ENCODE assay signal across 10 cellular contexts in genomic region chr11:19979519-19979845, GRCh38.
DNase-seq lines count a peak whose midpoint lies in the region; ATAC-seq and TF ChIP-seq lines count a peak whose summit lies in the region.
"Had no signal": no experiment of that assay in that cellular context is flagged by ENCODE, and none has a peak within 500 bp of the region (broad histone marks: within the 10 kb centered on the region; RNA-seq: fewer than 3 reads in every experiment).

No MANE protein-coding gene starts in this region.

- peaks cover 8% of the 10 kb centered on the region for H3K36me3 ChIP-seq in thoracic aorta

- peaks cover 28% of the 10 kb centered on the region for H3K4me1 Mint-ChIP-seq in activated B cell treated with CpG ODN at 0.5 μM for 24 hours

- peak overlapping the region; percentile 77 for H3K27ac Mint-ChIP-seq in activated B cell treated with CpG ODN at 0.5 μM for 24 hours

- H3K4me3 ChIP-seq in thoracic aorta, result no peak overlapping the region

- CTCF ChIA-PET in activated B cell treated with CpG ODN at 0.5 μM for 24 hours (lab: Charles Lee), result interaction anchor here (0.7 kb wide), 1 partner anchor 29 kb away, joined by 3 read pairs; no protein-coding TSS in a partner anchor

- POLR2A ChIA-PET in activated B cell treated with CpG ODN at 0.5 μM for 24 hours (lab: Charles Lee), result interaction anchor here (0.6 to 1.1 kb wide), 2 partner anchors 10 to 11 kb away, joined by 3 read pairs; no protein-coding TSS in a partner anchor

- TF ChIP-seq CTCF in activated B cell treated with CpG ODN at 0.5 μM for 24 hours (IDR thresholded peaks at IDR 0.05) (no peak), thoracic aorta (IDR thresholded peaks at IDR 0.05) (no peak)

- peaks cover 47% of the 10 kb centered on the region for H3K27me3 Mint-ChIP-seq in activated B cell treated with CpG ODN at 0.5 μM for 24 hours

- H3K9me3 Mint-ChIP-seq in activated B cell treated with CpG ODN at 0.5 μM for 24 hours, result no peaks in the 10 kb centered on the region

- peak overlapping the region; percentile 50 for H3K4me3 Mint-ChIP-seq in activated B cell treated with CpG ODN at 0.5 μM for 24 hours

- no peaks in the 10 kb centered on the region for H3K9me3 ChIP-seq in thoracic aorta

- H3K27me3 ChIP-seq in thoracic aorta (replicated peaks; ENCODE audit: insufficient read depth), result no peaks in the 10 kb centered on the region

- intact Hi-C loops in activated B cell treated with CpG ODN at 0.5 μM for 24 hours (cut with micrococcal nuclease), result no loop called here

- peak; percentile 35 for DNase-seq in DMS53 (lab: John Stamatoyannopoulos, UW)
- no peak for DNase-seq in DMS53 treated with DMSO at 0.1 percent for 48 hours (lab: John Stamatoyannopoulos, UW; ENCODE audit: unreplicated experiment)
- no peak for DNase-seq in activated B cell treated with CpG ODN at 0.5 μM for 24 hours
- DNase-seq in thoracic aorta (ENCODE audit: low spot score), result no peak
- DNase-seq in effector CD8-positive, alpha-beta T cell (lab: John Stamatoyannopoulos, UW), result no peak
- DNase-seq in SK-N-DZ (ENCODE audit: low spot score), result no peak

- H3K4me1 ChIP-seq in thoracic aorta (ENCODE audit: control insufficient read depth in 1 of 2, low read depth in 2 of 2), result peaks cover 37 to 77% of the 10 kb centered on the region in 2 donors

- H3K36me3 Mint-ChIP-seq in activated B cell treated with CpG ODN at 0.5 μM for 24 hours (ENCODE audit: low read depth), result no peaks in the 10 kb centered on the region

- ATAC-seq in HG02840 (IDR thresholded peaks at IDR 0.05; ENCODE audit: low FRiP score, unreplicated experiment) (peak; percentile 51), activated B cell treated with CpG ODN at 0.5 μM for 24 hours (ENCODE audit: low read depth) (peak; percentile 73), thoracic aorta (ENCODE audit: insufficient number of reproducible peaks, low FRiP score, low read depth) (no peak), esophagus mucosa (no peak)
- ATAC-seq: Panc1 had no signal

- H3K27ac ChIP-seq in thoracic aorta, result peak overlapping the region; percentile 66 to 75
- H3K27ac ChIP-seq: 22Rv1 had no signal

Comparison
In these comparisons a context has a peak if more than half of its experiments do, and no peak if none do; other contexts are left out.
1. ATAC-seq: peak in HG02840 (single experiment) and activated B cell treated with CpG ODN at 0.5 μM for 24 hours (single experiment); none in thoracic aorta (single experiment) and esophagus mucosa (single experiment).